Comparison of ENCODE assay signal across 1 cellular context in the genomic region with DNA sequence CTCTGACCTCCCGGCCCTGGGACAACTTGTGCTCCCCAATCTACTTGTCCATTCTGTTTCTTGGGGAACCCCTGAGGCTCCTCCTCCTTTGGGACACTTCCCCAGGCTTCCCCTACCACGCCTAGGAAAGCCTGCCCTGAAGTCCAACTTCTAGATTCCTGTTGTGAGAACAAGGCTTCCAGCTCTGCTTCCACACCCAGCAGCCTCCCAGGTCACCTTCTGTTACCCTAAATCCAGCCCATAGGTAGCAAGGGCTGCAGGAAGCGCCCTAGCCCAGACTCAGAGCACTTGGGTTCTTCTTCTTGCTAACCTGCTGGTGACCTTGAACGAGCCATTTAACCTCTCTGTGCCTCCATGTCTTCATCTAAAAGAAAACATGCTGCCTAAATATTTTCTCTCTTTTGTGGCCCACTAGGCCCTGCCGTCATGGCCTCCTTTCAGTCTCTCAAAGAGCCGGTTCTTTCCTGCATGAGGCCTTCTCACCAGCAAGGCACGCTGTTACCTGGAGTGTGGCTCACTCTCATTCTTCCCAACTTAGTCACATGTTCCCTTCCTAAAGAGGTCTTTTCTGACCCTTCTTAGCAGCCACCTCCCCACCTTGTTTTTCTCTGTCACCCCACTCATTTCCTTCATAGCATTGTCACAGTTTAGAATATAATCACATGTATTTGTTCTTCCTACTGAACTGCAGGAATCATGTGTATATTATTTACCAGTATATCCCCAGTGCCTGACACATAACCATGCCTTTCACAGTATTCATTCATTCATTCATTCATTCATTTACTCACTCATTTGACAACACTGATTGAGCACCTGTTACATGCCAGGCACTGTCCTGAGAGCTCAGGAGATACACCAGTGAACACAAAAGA.
TF ChIP-seq lines count a peak whose summit lies in the region.

No MANE protein-coding gene starts in this region.

TF ChIP-seq in HepG2, 621 proteins besides CTCF, POLR2A, EP300 and RAD21:
- TF ChIP-seq ZNF264 (CRISPR knock-in tag; IDR thresholded peaks at IDR 0.05), result no peak
- no peak for TF ChIP-seq ZNF879 (CRISPR knock-in tag; IDR thresholded peaks at IDR 0.05)
- no peak for TF ChIP-seq ZNF3 (CRISPR knock-in tag; IDR thresholded peaks at IDR 0.05)
- no peak for TF ChIP-seq NKX3-1 (CRISPR knock-in tag; IDR thresholded peaks at IDR 0.05)
- no peak for TF ChIP-seq ATF5 (CRISPR knock-in tag; IDR thresholded peaks at IDR 0.05; ENCODE audit: low read depth)
- TF ChIP-seq ZNF367 (CRISPR knock-in tag; IDR thresholded peaks at IDR 0.05; ENCODE audit: borderline replicate concordance), result no peak
